ENCODE assay signal across 1 cellular context in the genomic region with DNA sequence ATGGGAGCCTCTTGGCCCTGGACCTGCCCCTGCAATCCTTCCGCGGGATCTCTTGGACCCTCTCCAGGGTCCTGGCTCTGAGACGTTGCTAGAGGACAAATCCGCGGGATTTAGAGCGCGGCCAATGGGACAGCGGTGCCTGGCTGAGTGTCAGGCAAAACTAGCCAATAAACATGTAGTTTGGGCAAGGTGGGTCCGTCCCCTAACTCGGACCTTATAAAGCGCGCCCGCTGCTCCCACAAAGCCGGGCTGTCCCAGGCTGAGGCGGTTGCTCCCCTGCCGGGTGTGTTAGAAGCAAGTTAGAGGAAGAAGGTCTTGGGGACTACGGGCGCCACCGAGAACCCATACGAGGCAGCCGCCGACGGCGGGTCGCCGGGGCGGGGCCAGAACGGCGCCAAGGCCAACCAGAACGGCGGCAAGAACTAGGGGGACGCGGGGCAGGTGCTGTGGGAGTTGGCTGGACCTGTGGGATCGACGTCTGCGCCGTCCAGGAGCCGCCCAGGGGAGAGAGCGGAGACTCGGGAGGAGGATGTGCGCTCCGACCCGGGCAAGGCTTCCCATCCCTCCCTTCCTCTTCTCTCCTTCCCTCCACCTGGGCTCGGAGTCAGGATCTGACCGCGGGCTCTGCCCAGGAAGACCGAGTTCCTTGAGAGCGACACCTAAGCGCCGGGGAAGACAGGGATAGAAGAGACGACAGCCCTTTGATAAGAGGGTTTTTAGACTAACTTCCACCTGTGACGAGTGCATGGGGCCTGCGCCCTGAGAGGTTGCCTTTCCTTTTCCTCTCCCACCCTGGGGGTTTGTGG.
TF ChIP-seq lines count a peak whose summit lies in the region.

No MANE protein-coding gene starts in this region.

TF ChIP-seq in HCT116, 20 proteins besides CTCF, POLR2A, EP300 and RAD21 (continued from another document):
- TF ChIP-seq, protein P1, sequence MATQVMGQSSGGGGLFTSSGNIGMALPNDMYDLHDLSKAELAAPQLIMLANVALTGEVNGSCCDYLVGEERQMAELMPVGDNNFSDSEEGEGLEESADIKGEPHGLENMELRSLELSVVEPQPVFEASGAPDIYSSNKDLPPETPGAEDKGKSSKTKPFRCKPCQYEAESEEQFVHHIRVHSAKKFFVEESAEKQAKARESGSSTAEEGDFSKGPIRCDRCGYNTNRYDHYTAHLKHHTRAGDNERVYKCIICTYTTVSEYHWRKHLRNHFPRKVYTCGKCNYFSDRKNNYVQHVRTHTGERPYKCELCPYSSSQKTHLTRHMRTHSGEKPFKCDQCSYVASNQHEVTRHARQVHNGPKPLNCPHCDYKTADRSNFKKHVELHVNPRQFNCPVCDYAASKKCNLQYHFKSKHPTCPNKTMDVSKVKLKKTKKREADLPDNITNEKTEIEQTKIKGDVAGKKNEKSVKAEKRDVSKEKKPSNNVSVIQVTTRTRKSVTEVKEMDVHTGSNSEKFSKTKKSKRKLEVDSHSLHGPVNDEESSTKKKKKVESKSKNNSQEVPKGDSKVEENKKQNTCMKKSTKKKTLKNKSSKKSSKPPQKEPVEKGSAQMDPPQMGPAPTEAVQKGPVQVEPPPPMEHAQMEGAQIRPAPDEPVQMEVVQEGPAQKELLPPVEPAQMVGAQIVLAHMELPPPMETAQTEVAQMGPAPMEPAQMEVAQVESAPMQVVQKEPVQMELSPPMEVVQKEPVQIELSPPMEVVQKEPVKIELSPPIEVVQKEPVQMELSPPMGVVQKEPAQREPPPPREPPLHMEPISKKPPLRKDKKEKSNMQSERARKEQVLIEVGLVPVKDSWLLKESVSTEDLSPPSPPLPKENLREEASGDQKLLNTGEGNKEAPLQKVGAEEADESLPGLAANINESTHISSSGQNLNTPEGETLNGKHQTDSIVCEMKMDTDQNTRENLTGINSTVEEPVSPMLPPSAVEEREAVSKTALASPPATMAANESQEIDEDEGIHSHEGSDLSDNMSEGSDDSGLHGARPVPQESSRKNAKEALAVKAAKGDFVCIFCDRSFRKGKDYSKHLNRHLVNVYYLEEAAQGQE (IDR thresholded peaks at IDR 0.05; ENCODE audit: low read depth) = no peak; the same call in 1 of the 2 replicates
- no peak for TF ChIP-seq SRF (IDR thresholded peaks at IDR 0.05; ENCODE audit: low read depth)
